ENCODE assay signal across 1 cellular context in genomic region chr18:71114550-71115210, GRCh38.
TF ChIP-seq lines count a peak whose summit lies in the region.

No MANE protein-coding gene starts in this region.

TF ChIP-seq in GM12878, 131 proteins besides CTCF, POLR2A, EP300 and RAD21 (continued from another document):
- TF ChIP-seq ELK1 (IDR thresholded peaks at IDR 0.05; ENCODE audit: low read depth, low read length): no peak
- no peak for TF ChIP-seq IKZF2 (IDR thresholded peaks at IDR 0.05)
- no peak for TF ChIP-seq CBX3 (IDR thresholded peaks at IDR 0.05; ENCODE audit: borderline replicate concordance, low read depth)
- TF ChIP-seq WRNIP1 (IDR thresholded peaks at IDR 0.05; ENCODE audit: borderline replicate concordance, low read depth, low read length): no peak
- TF ChIP-seq BHLHE40 (IDR thresholded peaks at IDR 0.05; ENCODE audit: borderline replicate concordance in 1 of 2, low read depth in 2 of 2, low read length in 1 of 2): no peak
- no peak for TF ChIP-seq SMAD5 (IDR thresholded peaks at IDR 0.05; ENCODE audit: low read depth)
- TF ChIP-seq PAX5 (IDR thresholded peaks at IDR 0.05; ENCODE audit: borderline replicate concordance, low read depth, low read length): no peak
- no peak for TF ChIP-seq MEF2A (IDR thresholded peaks at IDR 0.05; ENCODE audit: insufficient read depth, low read depth, low read length)
- no peak for TF ChIP-seq RB1 (IDR thresholded peaks at IDR 0.05; ENCODE audit: borderline replicate concordance)
- TF ChIP-seq HSF1 (IDR thresholded peaks at IDR 0.05; ENCODE audit: low read depth, low read length): no peak
- TF ChIP-seq USF1 (IDR thresholded peaks at IDR 0.05; ENCODE audit: borderline replicate concordance, extremely low read length, insufficient read depth, low read depth, low read length): no peak
- TF ChIP-seq SREBF2 (IDR thresholded peaks at IDR 0.05; ENCODE audit: low read length): no peak
- TF ChIP-seq IRF4 (IDR thresholded peaks at IDR 0.05; ENCODE audit: low read depth, low read length): no peak
- TF ChIP-seq CBX5 (IDR thresholded peaks at IDR 0.05; ENCODE audit: low read depth): no peak
- TF ChIP-seq SPI1 (IDR thresholded peaks at IDR 0.05; ENCODE audit: borderline replicate concordance, insufficient read depth, low read depth, low read length): no peak
